1 cellular context compared by ENCODE assay signal in genomic region chr17:17789828-17790672, GRCh38.
TF ChIP-seq lines count a peak whose summit lies in the region.

No MANE protein-coding gene starts in this region.

TF ChIP-seq in SK-N-SH, 30 proteins besides CTCF, POLR2A, EP300 and RAD21 (continued from another document):
- TF ChIP-seq RCOR1 (IDR thresholded peaks at IDR 0.05; ENCODE audit: low read length) (no peak), GABPA (IDR thresholded peaks at IDR 0.05; ENCODE audit: low read depth) (no peak), ELF1 (IDR thresholded peaks at IDR 0.05) (no peak), NFIC (IDR thresholded peaks at IDR 0.05; ENCODE audit: borderline replicate concordance) (no peak), TAF1 (IDR thresholded peaks at IDR 0.05; ENCODE audit: borderline replicate concordance, low read depth, low read length) (no peak)
- TF ChIP-seq, protein P1, sequence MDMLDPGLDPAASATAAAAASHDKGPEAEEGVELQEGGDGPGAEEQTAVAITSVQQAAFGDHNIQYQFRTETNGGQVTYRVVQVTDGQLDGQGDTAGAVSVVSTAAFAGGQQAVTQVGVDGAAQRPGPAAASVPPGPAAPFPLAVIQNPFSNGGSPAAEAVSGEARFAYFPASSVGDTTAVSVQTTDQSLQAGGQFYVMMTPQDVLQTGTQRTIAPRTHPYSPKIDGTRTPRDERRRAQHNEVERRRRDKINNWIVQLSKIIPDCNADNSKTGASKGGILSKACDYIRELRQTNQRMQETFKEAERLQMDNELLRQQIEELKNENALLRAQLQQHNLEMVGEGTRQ (IDR thresholded peaks at IDR 0.05; ENCODE audit: borderline replicate concordance, low read depth, low read length) = no peak
